In genomic region chr17:13647551-13647950, GRCh38 we compare ENCODE assay signal across 24 cellular contexts. TPM values are rescaled to one million over a fixed set of nuclear protein-coding genes. Genes with fewer than 3 reads are reported as not detected.
DNase-seq lines count a peak whose midpoint lies in the region; ATAC-seq and TF ChIP-seq lines count a peak whose summit lies in the region.
"Had no signal": no experiment of that assay in that cellular context is flagged by ENCODE, and none has a peak within 500 bp of the region (broad histone marks: within the 10 kb centered on the region; RNA-seq: fewer than 3 reads in every experiment).

No MANE protein-coding gene starts in this region.

- ATAC-seq in Right ventricle myocardium inferior (peak; percentile 10), heart left ventricle (no peak), aorta (ENCODE audit: low FRiP score) (peak; percentile 63), esophagus mucosa (no peak)
- ATAC-seq: HepG2, left colon, mucosa of descending colon, Panc1 had no signal

- 60 to 80% (median 69%) methylated on average over 1 to 4 of the region's 4 CpGs for WGBS in heart left ventricle, 4 donors
- 22 to 34% methylated on average over 4 of the region's 4 CpGs for WGBS in aorta, 2 donors
- WGBS in suprapubic skin, result 24% methylated on average over 4 of the region's 4 CpGs

- TF ChIP-seq POLR2A in heart left ventricle (IDR thresholded peaks at IDR 0.05) (no peak), suprapubic skin (IDR thresholded peaks at IDR 0.05) (no peak)

- no peaks in the 10 kb centered on the region for H3K9me3 ChIP-seq in heart left ventricle
- peaks cover 1% of the 10 kb centered on the region for H3K9me3 ChIP-seq in aorta (ENCODE audit: control insufficient read depth, low read length)
- H3K9me3 ChIP-seq in suprapubic skin, result no peaks in the 10 kb centered on the region
- H3K9me3 ChIP-seq: mucosa of descending colon, ovary, sigmoid colon, uterus had no signal

- H3K27me3 ChIP-seq in heart left ventricle (peaks cover 0 to 3% (median 0%) of the 10 kb centered on the region in 9 donors), aorta (ENCODE audit: control insufficient read depth in 1 of 2, insufficient read depth in 2 of 2, low read length in 1 of 2) (no peaks in the 10 kb centered on the region), suprapubic skin (no peaks in the 10 kb centered on the region)
- H3K27me3 ChIP-seq: brain microvascular endothelial cell, ovary, sigmoid colon, uterus had no signal

- no peak overlapping the region for H3K27ac ChIP-seq in heart left ventricle
- H3K27ac ChIP-seq in aorta (ENCODE audit: low read depth in 1 of 2, low read length in 2 of 2), result no peak overlapping the region
- no peak overlapping the region for H3K27ac ChIP-seq in suprapubic skin
- H3K27ac ChIP-seq: brain microvascular endothelial cell, ovary, sigmoid colon, uterus had no signal

- DNase-seq in Right ventricle myocardium inferior (ENCODE audit: missing footprints) (no peak), heart left ventricle (no peak), cerebellum (ENCODE audit: low spot score) (peak; percentile 26), left kidney (ENCODE audit: low read depth, low spot score) (peak; percentile 32), aorta (no peak), suprapubic skin (ENCODE audit: low spot score in 2 of 2) (no peak)
- DNase-seq in activated CD4-positive, CD25-positive, alpha-beta regulatory T cell (lab: John Stamatoyannopoulos, UW), result no peak
- DNase-seq: activated CD4-positive, alpha-beta T cell treated with anti-CD3 and anti-CD28 coated beads, Interleukin-2, amount 50 U/mL, for 4 hours; activated naive CD4-positive, alpha-beta T cell treated with anti-CD3 and anti-CD28 coated beads, Interleukin-2, amount 50 U/mL, for 16 hours; activated T-cell treated with anti-CD3 and anti-CD28 coated beads, Interleukin-2, amount 50 U/mL, for 24 hours; brain microvascular endothelial cell; CD4-positive, alpha-beta memory T cell; dermis blood vessel endothelial cell; DND-41; left colon; NCI-H2081; NCI-H748 treated with DMSO at 0.1 percent for 48 hours; ovary; sigmoid colon; uterus had no signal

- TF ChIP-seq CTCF in heart left ventricle (IDR thresholded peaks at IDR 0.05) (peak in 1 of 12 donors; percentile 15), suprapubic skin (IDR thresholded peaks at IDR 0.05) (no peak)

- H3K36me3 ChIP-seq in heart left ventricle, result no peaks in the 10 kb centered on the region
- no peaks in the 10 kb centered on the region for H3K36me3 ChIP-seq in aorta (ENCODE audit: control insufficient read depth in 1 of 2, insufficient read depth in 2 of 2, low read length in 1 of 2)
- H3K36me3 ChIP-seq in suprapubic skin, result no peaks in the 10 kb centered on the region
- H3K36me3 ChIP-seq: brain microvascular endothelial cell, ovary, sigmoid colon, uterus had no signal

- no peak for TF ChIP-seq EP300 in suprapubic skin (IDR thresholded peaks at IDR 0.05)

- H3K4me3 ChIP-seq in heart left ventricle (no peak overlapping the region), aorta (ENCODE audit: low read length in 2 of 2) (no peak overlapping the region), suprapubic skin (no peak overlapping the region)
- H3K4me3 ChIP-seq: mucosa of descending colon, ovary, sigmoid colon, uterus had no signal

- H3K4me1 ChIP-seq in heart left ventricle (peaks cover 0 to 2% (median 0%) of the 10 kb centered on the region in 12 donors), aorta (ENCODE audit: control insufficient read depth in 1 of 2, insufficient read depth in 2 of 2, low read length in 2 of 2) (no peaks in the 10 kb centered on the region), suprapubic skin (no peaks in the 10 kb centered on the region)
- H3K4me1 ChIP-seq: sigmoid colon, uterus had no signal

- intact Hi-C loops in Right ventricle myocardium inferior (cut with DNase I) (loop anchor here (10.0 kb wide), 1 partner anchor 237 kb away; no protein-coding TSS in a partner anchor), heart left ventricle (cut with DNase I) (no loop called here), aorta (cut with DNase I) (no loop called here)

RNA-seq across cellular contexts. Expression of gene HS3ST3A1, which starts 45.8 kb away (rescaled TPM):
- total RNA-seq in Right ventricle myocardium inferior, result 0.57 TPM
- total RNA-seq in heart left ventricle, result 1 to 10 TPM in 6 of 9 donors, under 1 TPM in 3; 0.12 to 5.7 (median 2.7) TPM
- 1 to 10 TPM in 1 of 2 donors, under 1 TPM in 1; 0.08 to 1.8 TPM for polyA plus RNA-seq in heart left ventricle
- 2.0 TPM for total RNA-seq in cerebellum
- total RNA-seq in aorta, result under 1 TPM; 0.33 to 0.36 TPM
- polyA plus RNA-seq in aorta, result under 1 TPM in 1 of 2 donors, not detected in 1; 0.33 TPM
- 10 to 100 TPM in 1 of 4 donors, 1 to 10 TPM in 3; 2.9 to 10.5 (median 5.0) TPM for total RNA-seq in suprapubic skin
- 4.8 TPM for total RNA-seq in esophagus mucosa

Comparison
In these comparisons a context has a peak if more than half of its experiments do, and no peak if none do; other contexts are left out.
1. ATAC-seq: peak in Right ventricle myocardium inferior (single experiment) and aorta (single experiment); none in heart left ventricle (0 of 4) and esophagus mucosa (single experiment).
2. DNase-seq: peak in cerebellum (single experiment) and left kidney (single experiment); none in Right ventricle myocardium inferior (single experiment), heart left ventricle (0 of 5), aorta (0 of 2), suprapubic skin (0 of 2) and activated CD4-positive, CD25-positive, alpha-beta regulatory T cell (0 of 4).